In the genomic region with DNA sequence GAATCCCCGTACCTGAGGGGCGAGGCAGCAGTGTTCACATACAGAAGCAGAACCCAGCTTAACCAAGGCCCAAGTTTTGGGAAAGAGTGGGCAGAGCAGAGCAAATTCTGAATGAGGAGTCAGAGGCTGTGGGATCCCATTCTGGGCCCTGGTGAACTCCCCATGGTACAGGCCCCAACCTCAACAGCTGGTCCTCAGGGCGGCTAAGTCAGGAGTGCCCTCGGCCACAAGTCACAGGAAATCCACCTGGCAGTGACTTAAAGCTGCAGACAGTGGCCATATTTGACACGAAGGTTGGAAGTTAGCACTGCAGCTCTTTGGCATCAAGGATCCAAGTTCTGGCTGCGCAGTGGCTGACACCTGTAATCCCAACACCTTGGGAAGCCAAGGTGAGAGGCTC, we compare ENCODE assay signal across 1 cellular context.
TF ChIP-seq lines count a peak whose summit lies in the region.

No MANE protein-coding gene starts in this region.

TF ChIP-seq in K562, 482 proteins besides CTCF, POLR2A, EP300 and RAD21 (continued from another document):
- TF ChIP-seq, protein P1, sequence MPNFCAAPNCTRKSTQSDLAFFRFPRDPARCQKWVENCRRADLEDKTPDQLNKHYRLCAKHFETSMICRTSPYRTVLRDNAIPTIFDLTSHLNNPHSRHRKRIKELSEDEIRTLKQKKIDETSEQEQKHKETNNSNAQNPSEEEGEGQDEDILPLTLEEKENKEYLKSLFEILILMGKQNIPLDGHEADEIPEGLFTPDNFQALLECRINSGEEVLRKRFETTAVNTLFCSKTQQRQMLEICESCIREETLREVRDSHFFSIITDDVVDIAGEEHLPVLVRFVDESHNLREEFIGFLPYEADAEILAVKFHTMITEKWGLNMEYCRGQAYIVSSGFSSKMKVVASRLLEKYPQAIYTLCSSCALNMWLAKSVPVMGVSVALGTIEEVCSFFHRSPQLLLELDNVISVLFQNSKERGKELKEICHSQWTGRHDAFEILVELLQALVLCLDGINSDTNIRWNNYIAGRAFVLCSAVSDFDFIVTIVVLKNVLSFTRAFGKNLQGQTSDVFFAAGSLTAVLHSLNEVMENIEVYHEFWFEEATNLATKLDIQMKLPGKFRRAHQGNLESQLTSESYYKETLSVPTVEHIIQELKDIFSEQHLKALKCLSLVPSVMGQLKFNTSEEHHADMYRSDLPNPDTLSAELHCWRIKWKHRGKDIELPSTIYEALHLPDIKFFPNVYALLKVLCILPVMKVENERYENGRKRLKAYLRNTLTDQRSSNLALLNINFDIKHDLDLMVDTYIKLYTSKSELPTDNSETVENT (CRISPR knock-in tag; IDR thresholded peaks at IDR 0.05), result no peak
- TF ChIP-seq POLR3G (IDR thresholded peaks at IDR 0.05; ENCODE audit: extremely low read depth, insufficient read length, insufficient replicate concordance) (no peak), NCOR1 (IDR thresholded peaks at IDR 0.05) (no peak), TCF7 (IDR thresholded peaks at IDR 0.05; ENCODE audit: borderline replicate concordance) (no peak), PRPF4 (IDR thresholded peaks at IDR 0.05; ENCODE audit: insufficient read depth, low read depth, low read length, poor library complexity, severe bottlenecking) (no peak), CREM (IDR thresholded peaks at IDR 0.05; ENCODE audit: low read depth) (no peak), SRSF1 (IDR thresholded peaks at IDR 0.05; ENCODE audit: low read depth, low read length) (no peak), MYC (IDR thresholded peaks at IDR 0.05; ENCODE audit: low read depth, low read length) (no peak), MYC (CRISPR knock-in tag; IDR thresholded peaks at IDR 0.05; ENCODE audit: borderline replicate concordance, low read depth) (no peak), KLF13 (tag; IDR thresholded peaks at IDR 0.05; ENCODE audit: borderline replicate concordance, low read depth) (no peak), ZNF121 (CRISPR knock-in tag; conservative IDR thresholded peaks at IDR 0.05) (no peak)
- TF ChIP-seq, protein P2, sequence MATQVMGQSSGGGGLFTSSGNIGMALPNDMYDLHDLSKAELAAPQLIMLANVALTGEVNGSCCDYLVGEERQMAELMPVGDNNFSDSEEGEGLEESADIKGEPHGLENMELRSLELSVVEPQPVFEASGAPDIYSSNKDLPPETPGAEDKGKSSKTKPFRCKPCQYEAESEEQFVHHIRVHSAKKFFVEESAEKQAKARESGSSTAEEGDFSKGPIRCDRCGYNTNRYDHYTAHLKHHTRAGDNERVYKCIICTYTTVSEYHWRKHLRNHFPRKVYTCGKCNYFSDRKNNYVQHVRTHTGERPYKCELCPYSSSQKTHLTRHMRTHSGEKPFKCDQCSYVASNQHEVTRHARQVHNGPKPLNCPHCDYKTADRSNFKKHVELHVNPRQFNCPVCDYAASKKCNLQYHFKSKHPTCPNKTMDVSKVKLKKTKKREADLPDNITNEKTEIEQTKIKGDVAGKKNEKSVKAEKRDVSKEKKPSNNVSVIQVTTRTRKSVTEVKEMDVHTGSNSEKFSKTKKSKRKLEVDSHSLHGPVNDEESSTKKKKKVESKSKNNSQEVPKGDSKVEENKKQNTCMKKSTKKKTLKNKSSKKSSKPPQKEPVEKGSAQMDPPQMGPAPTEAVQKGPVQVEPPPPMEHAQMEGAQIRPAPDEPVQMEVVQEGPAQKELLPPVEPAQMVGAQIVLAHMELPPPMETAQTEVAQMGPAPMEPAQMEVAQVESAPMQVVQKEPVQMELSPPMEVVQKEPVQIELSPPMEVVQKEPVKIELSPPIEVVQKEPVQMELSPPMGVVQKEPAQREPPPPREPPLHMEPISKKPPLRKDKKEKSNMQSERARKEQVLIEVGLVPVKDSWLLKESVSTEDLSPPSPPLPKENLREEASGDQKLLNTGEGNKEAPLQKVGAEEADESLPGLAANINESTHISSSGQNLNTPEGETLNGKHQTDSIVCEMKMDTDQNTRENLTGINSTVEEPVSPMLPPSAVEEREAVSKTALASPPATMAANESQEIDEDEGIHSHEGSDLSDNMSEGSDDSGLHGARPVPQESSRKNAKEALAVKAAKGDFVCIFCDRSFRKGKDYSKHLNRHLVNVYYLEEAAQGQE (CRISPR knock-in tag; IDR thresholded peaks at IDR 0.05; ENCODE audit: low read depth), result no peak
- TF ChIP-seq, protein P3, sequence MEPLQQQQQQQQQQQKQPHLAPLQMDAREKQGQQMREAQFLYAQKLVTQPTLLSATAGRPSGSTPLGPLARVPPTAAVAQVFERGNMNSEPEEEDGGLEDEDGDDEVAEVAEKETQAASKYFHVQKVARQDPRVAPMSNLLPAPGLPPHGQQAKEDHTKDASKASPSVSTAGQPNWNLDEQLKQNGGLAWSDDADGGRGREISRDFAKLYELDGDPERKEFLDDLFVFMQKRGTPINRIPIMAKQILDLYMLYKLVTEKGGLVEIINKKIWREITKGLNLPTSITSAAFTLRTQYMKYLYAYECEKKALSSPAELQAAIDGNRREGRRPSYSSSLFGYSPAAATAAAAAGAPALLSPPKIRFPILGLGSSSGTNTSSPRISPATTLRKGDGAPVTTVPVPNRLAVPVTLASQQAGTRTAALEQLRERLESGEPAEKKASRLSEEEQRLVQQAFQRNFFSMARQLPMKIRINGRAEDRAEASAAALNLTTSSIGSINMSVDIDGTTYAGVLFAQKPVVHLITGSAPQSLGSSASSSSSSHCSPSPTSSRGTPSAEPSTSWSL (CRISPR knock-in tag; IDR thresholded peaks at IDR 0.05; ENCODE audit: borderline replicate concordance), result no peak
